In the genomic region with DNA sequence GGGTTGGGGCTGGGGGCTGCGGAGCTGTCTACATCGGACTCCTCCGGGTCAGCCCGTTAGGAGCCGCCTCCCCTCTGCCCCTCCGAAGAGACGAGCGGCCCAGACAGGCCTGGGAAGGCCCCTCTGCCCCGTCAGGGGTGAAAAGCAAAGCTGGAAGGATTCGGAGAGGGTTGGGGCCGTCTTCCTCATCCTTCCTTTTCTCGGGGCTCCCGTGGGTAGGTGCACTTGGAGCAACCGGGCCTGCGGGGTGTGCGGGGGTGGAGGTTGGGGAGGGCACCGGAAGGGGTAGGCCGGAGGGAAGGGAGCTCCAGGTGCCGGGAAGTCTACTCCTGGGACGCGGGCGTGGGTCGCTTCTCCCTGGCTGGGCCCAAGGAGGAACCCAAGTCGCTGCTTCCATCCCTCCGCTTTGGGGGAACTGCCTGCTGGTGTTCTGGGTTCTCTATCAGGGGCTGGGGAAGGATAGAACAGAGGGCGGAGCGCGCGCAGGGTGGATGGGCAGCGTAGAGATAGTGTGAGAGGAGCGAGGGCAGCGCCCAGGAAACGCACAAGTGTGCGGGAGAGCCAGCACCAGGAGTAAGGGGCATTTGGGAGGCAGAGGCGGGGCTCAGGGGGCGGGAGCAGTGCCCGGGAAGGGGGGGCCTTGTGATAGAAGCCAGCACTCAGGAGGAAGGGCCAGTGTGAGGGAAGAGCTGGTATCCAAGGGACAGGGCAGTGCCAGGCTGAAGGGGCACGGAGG, we compare ENCODE assay signal across 1 cellular context.
TF ChIP-seq lines count a peak whose summit lies in the region.

No MANE protein-coding gene starts in this region.

TF ChIP-seq in GM12878, 131 proteins besides CTCF, POLR2A, EP300 and RAD21 (continued from another document):
- TF ChIP-seq, protein P1, sequence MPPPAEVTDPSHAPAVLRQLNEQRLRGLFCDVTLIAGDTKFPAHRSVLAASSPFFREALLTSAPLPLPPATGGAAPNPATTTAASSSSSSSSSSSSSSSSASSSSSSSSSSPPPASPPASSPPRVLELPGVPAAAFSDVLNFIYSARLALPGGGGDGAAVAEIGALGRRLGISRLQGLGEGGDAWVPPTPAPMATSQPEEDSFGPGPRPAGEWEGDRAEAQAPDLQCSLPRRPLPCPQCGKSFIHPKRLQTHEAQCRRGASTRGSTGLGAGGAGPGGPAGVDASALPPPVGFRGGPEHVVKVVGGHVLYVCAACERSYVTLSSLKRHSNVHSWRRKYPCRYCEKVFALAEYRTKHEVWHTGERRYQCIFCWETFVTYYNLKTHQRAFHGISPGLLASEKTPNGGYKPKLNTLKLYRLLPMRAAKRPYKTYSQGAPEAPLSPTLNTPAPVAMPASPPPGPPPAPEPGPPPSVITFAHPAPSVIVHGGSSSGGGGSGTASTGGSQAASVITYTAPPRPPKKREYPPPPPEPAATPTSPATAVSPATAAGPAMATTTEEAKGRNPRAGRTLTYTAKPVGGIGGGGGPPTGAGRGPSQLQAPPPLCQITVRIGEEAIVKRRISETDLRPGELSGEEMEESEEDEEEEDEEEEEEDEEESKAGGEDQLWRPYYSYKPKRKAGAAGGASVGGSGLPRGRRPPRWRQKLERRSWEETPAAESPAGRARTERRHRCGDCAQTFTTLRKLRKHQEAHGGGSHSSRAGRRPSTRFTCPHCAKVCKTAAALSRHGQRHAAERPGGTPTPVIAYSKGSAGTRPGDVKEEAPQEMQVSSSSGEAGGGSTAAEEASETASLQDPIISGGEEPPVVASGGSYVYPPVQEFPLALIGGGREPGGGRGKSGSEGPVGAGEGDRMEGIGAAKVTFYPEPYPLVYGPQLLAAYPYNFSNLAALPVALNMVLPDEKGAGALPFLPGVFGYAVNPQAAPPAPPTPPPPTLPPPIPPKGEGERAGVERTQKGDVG (CRISPR knock-in tag; IDR thresholded peaks at IDR 0.05), result no peak
- TF ChIP-seq SMARCA5 (IDR thresholded peaks at IDR 0.05), result no peak
- TF ChIP-seq CREB1 (IDR thresholded peaks at IDR 0.05; ENCODE audit: low read depth), result no peak
- TF ChIP-seq JUNB (IDR thresholded peaks at IDR 0.05), result no peak
- TF ChIP-seq ZNF24 (IDR thresholded peaks at IDR 0.05), result no peak
- no peak for TF ChIP-seq EZH2 (IDR thresholded peaks at IDR 0.05; ENCODE audit: borderline replicate concordance, control insufficient read depth, low read depth, low read length)
- TF ChIP-seq GABPA (IDR thresholded peaks at IDR 0.05; ENCODE audit: low read depth), result no peak
- no peak for TF ChIP-seq CHD1 (IDR thresholded peaks at IDR 0.05; ENCODE audit: low read depth, low read length)
- TF ChIP-seq CBX3 (IDR thresholded peaks at IDR 0.05; ENCODE audit: borderline replicate concordance, low read depth), result no peak
- TF ChIP-seq EGR1 (IDR thresholded peaks at IDR 0.05; ENCODE audit: borderline replicate concordance in 1 of 2, low read depth in 2 of 2, low read length in 2 of 2), result peak in 1 of 2 experiments; percentile 72; a peak in 2 of 3 replicates
- no peak for TF ChIP-seq ZZZ3 (IDR thresholded peaks at IDR 0.05; ENCODE audit: control insufficient read depth, insufficient read length, low read depth)
TF ChIP-seq in GM12878: peak in this region for 6.
